21 cellular contexts compared by ENCODE assay signal in the genomic region with DNA sequence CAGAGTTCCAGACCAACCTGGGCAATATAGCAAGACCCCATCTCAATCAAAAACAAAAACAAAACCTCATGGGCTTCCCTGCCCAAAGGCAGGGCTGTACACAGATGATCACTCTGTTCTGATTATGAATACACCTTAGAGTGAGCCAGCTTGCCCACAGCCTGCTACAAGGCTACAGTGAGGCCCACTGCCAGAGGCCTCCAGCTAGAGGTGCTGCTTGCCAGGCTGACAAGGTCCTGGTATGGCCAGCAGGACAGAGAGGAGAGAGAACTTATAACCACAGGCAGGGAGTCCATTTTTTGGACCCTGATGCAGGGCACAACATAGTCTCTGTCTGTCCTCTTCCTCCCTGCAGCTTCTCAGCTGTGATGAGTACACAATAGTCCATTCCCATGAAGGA. TPM values are rescaled to one million over a fixed set of nuclear protein-coding genes. Genes with fewer than 3 reads are reported as not detected.
"Had no signal": no experiment of that assay in that cellular context is flagged by ENCODE, and none has a peak within 500 bp of the region (broad histone marks: within the 10 kb centered on the region; RNA-seq: fewer than 3 reads in every experiment).

No MANE protein-coding gene starts in this region.

- H3K9me3 ChIP-seq: ascending aorta, mucosa of descending colon, prostate gland, sigmoid colon, thoracic aorta had no signal

- H3K27ac Mint-ChIP-seq: activated naive CD8-positive, alpha-beta T cell had no signal

- H3K4me1 ChIP-seq: ascending aorta, prostate gland, sigmoid colon had no signal

- H3K27me3 ChIP-seq: ascending aorta, sigmoid colon had no signal

- H3K27me3 Mint-ChIP-seq: activated naive CD8-positive, alpha-beta T cell; naive thymus-derived CD8-positive, alpha-beta T cell had no signal

- H3K4me3 Mint-ChIP-seq: activated naive CD8-positive, alpha-beta T cell; naive thymus-derived CD8-positive, alpha-beta T cell had no signal

- H3K27ac ChIP-seq: ascending aorta, coronary artery, epithelial cell of prostate, prostate gland, sigmoid colon, thoracic aorta had no signal

- H3K4me3 ChIP-seq: ascending aorta, coronary artery, mucosa of descending colon, prostate gland, sigmoid colon, thoracic aorta had no signal

- H3K9me3 Mint-ChIP-seq: naive thymus-derived CD8-positive, alpha-beta T cell had no signal

- DNase-seq: activated CD4-positive, alpha-beta T cell treated with anti-CD3 and anti-CD28 coated beads for 1 hour; activated CD8-positive, alpha-beta memory T cell treated with anti-CD3 and anti-CD28 coated beads for 24 hours; activated gamma-delta T cell; effector memory CD4-positive, alpha-beta T cell; hippocampal formation; kidney glomerular epithelial cell; mucosa of descending colon; naive thymus-derived CD8-positive, alpha-beta T cell; occipital lobe; sigmoid colon; stimulated activated CD4-positive, alpha-beta T cell treated with anti-CD3 and anti-CD28 coated beads, Interleukin-12 subunit alpha, Interleukin-12 subunit beta, amount 100 ng/mL, for 4 hours; stimulated activated CD4-positive, alpha-beta T cell treated with anti-CD3 and anti-CD28 coated beads, Interleukin-2, amount 100 ng/mL, for 48 hours; stimulated activated naive CD8-positive, alpha-beta T cell treated with anti-CD3 and anti-CD28 coated beads, Interleukin-15, Interleukin-2, amounts not matched to agents 100 U/mL and 50 U/mL, for 24 hours; T-helper 9 cell had no signal

- ATAC-seq: mucosa of descending colon; naive thymus-derived CD8-positive, alpha-beta T cell; stimulated activated naive CD8-positive, alpha-beta T cell treated with anti-CD3 and anti-CD28 coated beads, Interleukin-15, Interleukin-2, amounts not matched to agents 100 U/mL and 50 U/mL, for 24 hours had no signal

RNA-seq across cellular contexts. Expression of a gene that starts 46.0 kb away (rescaled TPM):
- total RNA-seq: ascending aorta; naive thymus-derived CD8-positive, alpha-beta T cell; SK-MEL-5; thoracic aorta had no signal
